In genomic region chr17:41496803-41497484, GRCh38 we compare ENCODE assay signal across 8 cellular contexts. TPM values are rescaled to one million over a fixed set of nuclear protein-coding genes. Genes with fewer than 3 reads are reported as not detected.
DNase-seq lines count a peak whose midpoint lies in the region; ATAC-seq lines count a peak whose summit lies in the region.

No MANE protein-coding gene starts in this region.

- peak; percentile 100 for ATAC-seq in activated CD4-positive, alpha-beta T cell treated with anti-CD3 and anti-CD28 coated beads for 36 hours
- no peak for ATAC-seq in HG02973 (IDR thresholded peaks at IDR 0.05; ENCODE audit: unreplicated experiment)

- CTCF ChIA-PET in activated CD4-positive, alpha-beta T cell treated with anti-CD3 and anti-CD28 coated beads for 36 hours (lab: Charles Lee) = interaction anchor here (0.5 to 1.6 kb wide), 8 partner anchors 12 to 722 kb away, joined by 3 to 9 read pairs (median 3); no protein-coding TSS in a partner anchor

- H3K36me3 Mint-ChIP-seq in activated CD4-positive, alpha-beta T cell treated with anti-CD3 and anti-CD28 coated beads for 36 hours (ENCODE audit: low read depth) = no peaks in the 10 kb centered on the region
- no peaks in the 10 kb centered on the region for H3K36me3 Mint-ChIP-seq in dendritic cell treated with granulocyte-macrophage colony-stimulating factor and Interleukin-4, amounts not matched to agents 40 ng/mL and 50 ng/mL, for 4 days (ENCODE audit: low read depth)

- POLR2A ChIA-PET in activated CD4-positive, alpha-beta T cell treated with anti-CD3 and anti-CD28 coated beads for 36 hours (lab: Charles Lee) = interaction anchor here (0.6 kb wide), 1 partner anchor 58 kb away, joined by 3 read pairs; no protein-coding TSS in a partner anchor

- H3K4me1 Mint-ChIP-seq in activated CD4-positive, alpha-beta T cell treated with anti-CD3 and anti-CD28 coated beads for 36 hours = peaks cover 10% of the 10 kb centered on the region
- H3K4me1 Mint-ChIP-seq in dendritic cell treated with granulocyte-macrophage colony-stimulating factor and Interleukin-4, amounts not matched to agents 40 ng/mL and 50 ng/mL, for 4 days (ENCODE audit: low read depth) = peaks cover 77% of the 10 kb centered on the region

- no peak overlapping the region for H3K4me3 Mint-ChIP-seq in activated CD4-positive, alpha-beta T cell treated with anti-CD3 and anti-CD28 coated beads for 36 hours
- peak overlapping the region; percentile 17 for H3K4me3 Mint-ChIP-seq in dendritic cell treated with granulocyte-macrophage colony-stimulating factor and Interleukin-4, amounts not matched to agents 40 ng/mL and 50 ng/mL, for 4 days

- H3K27ac Mint-ChIP-seq in activated CD4-positive, alpha-beta T cell treated with anti-CD3 and anti-CD28 coated beads for 36 hours = peak overlapping the region; percentile 10
- peak overlapping the region; percentile 68 for H3K27ac Mint-ChIP-seq in dendritic cell treated with granulocyte-macrophage colony-stimulating factor and Interleukin-4, amounts not matched to agents 40 ng/mL and 50 ng/mL, for 4 days

- intact Hi-C loops in activated CD4-positive, alpha-beta T cell treated with anti-CD3 and anti-CD28 coated beads for 36 hours (cut with DNase I, micrococcal nuclease) = loop anchor here (1.0 to 5.0 kb wide), 5 partner anchors 52 to 590 kb away; no protein-coding TSS in a partner anchor
- intact Hi-C loops in dendritic cell treated with granulocyte-macrophage colony-stimulating factor and Interleukin-4, amounts not matched to agents 40 ng/mL and 50 ng/mL, for 4 days (cut with micrococcal nuclease) = loop anchor here (5.0 kb wide), 1 partner anchor 150 kb away; no protein-coding TSS in a partner anchor

- H3K27me3 Mint-ChIP-seq in activated CD4-positive, alpha-beta T cell treated with anti-CD3 and anti-CD28 coated beads for 36 hours = no peaks in the 10 kb centered on the region
- H3K27me3 Mint-ChIP-seq in dendritic cell treated with granulocyte-macrophage colony-stimulating factor and Interleukin-4, amounts not matched to agents 40 ng/mL and 50 ng/mL, for 4 days = peaks cover 6% of the 10 kb centered on the region

- DNase-seq in DMS53 treated with DMSO at 0.1 percent for 48 hours (lab: John Stamatoyannopoulos, UW; ENCODE audit: unreplicated experiment) = peak; percentile 87
- peak; percentile 93 for DNase-seq in HCEC 1CT
- peak; percentile 62 for DNase-seq in NCI-H2196 treated with DMSO at 0.1 percent for 48 hours (lab: John Stamatoyannopoulos, UW; ENCODE audit: unreplicated experiment)
- DNase-seq in activated CD4-positive, alpha-beta T cell treated with anti-CD3 and anti-CD28 coated beads for 36 hours = peak; percentile 87
- DNase-seq in medulla oblongata (ENCODE audit: extremely low spot score) = peak; percentile 55
- DNase-seq in stimulated activated CD8-positive, alpha-beta memory T cell treated with anti-CD3 and anti-CD28 coated beads, Interleukin-4, amount 100 ng/mL, for 48 hours = peak; percentile 81

- H3K9me3 Mint-ChIP-seq in activated CD4-positive, alpha-beta T cell treated with anti-CD3 and anti-CD28 coated beads for 36 hours (ENCODE audit: low read depth) = no peaks in the 10 kb centered on the region
- no peaks in the 10 kb centered on the region for H3K9me3 Mint-ChIP-seq in dendritic cell treated with granulocyte-macrophage colony-stimulating factor and Interleukin-4, amounts not matched to agents 40 ng/mL and 50 ng/mL, for 4 days

RNA-seq across cellular contexts. Expression of gene KRT36, which starts 7.2 kb away (rescaled TPM):
- total RNA-seq in activated CD4-positive, alpha-beta T cell treated with anti-CD3 and anti-CD28 coated beads for 36 hours = not detected

RNA-seq across cellular contexts. Expression of gene KRT13, which starts 8.5 kb away (rescaled TPM):
- total RNA-seq in activated CD4-positive, alpha-beta T cell treated with anti-CD3 and anti-CD28 coated beads for 36 hours = not detected

RNA-seq across cellular contexts. Expression of gene KRT35, which starts 16.0 kb away (rescaled TPM):
- total RNA-seq in activated CD4-positive, alpha-beta T cell treated with anti-CD3 and anti-CD28 coated beads for 36 hours = not detected

RNA-seq across cellular contexts. Expression of gene KRT15, which starts 21.7 kb away (rescaled TPM):
- total RNA-seq in activated CD4-positive, alpha-beta T cell treated with anti-CD3 and anti-CD28 coated beads for 36 hours = not detected

RNA-seq across cellular contexts. Expression of gene KRT32, which starts 29.8 kb away (rescaled TPM):
- not detected for total RNA-seq in activated CD4-positive, alpha-beta T cell treated with anti-CD3 and anti-CD28 coated beads for 36 hours
